8 cellular contexts compared by ENCODE assay signal in the genomic region with DNA sequence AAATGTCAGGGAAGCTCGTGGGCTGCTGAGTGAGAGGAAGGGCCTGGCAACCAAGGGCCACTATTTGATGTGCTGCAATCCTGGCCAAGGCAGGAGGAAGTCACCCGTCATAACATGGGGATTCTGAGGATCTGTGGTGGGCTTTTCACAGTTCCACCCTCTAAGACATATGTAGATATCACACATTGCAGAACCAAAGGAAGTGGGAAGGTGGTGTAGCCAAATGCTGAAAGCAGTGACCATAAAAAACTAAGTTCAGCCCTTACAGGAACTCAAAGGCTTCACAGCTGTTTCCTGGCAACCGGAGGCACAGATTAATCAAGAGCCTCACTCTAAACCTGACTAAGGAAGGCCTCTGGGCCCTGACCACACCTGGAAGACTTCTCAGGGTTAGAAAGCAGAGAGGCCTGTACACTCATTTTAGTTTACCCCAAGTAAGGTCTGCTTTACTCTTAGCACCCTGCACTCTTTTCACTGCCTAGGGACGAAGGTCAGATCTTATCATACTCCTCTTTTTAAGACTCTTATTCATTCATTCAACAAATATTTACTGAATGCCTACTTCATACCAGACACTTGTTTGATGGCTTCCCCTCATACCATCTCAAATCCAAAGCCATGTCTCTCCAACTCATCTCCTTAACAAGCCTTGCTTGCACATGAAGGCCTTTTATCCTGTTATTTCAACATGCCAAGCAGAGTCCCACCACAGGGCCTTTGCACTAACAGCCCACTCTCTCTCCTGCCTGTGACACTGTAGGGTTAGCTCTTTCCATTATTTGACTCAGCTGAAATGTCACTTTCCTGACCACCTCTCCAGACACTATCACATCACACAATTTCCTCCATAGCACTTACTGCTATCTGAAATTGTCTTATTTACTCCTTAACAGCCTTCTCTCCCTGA. TPM values are rescaled to one million over a fixed set of nuclear protein-coding genes. Genes with fewer than 3 reads are reported as not detected.
DNase-seq lines count a peak whose midpoint lies in the region; ATAC-seq and TF ChIP-seq lines count a peak whose summit lies in the region.

No MANE protein-coding gene starts in this region.

- H3K4me1 ChIP-seq in Loucy (ENCODE audit: insufficient read depth, low read length, poor library complexity, severe bottlenecking), result peaks cover 72% of the 10 kb centered on the region
- H3K4me1 ChIP-seq in liver (ENCODE audit: control insufficient read depth in 4 of 4, insufficient read depth in 4 of 4, low read length in 3 of 4), result peaks cover 9 to 49% (median 43%) of the 10 kb centered on the region in 4 donors
- peaks cover 70% of the 10 kb centered on the region for H3K4me1 ChIP-seq in upper lobe of right lung

- intact Hi-C loops in upper lobe of right lung (cut with DNase I), result no loop called here

- peak overlapping the region; percentile 98 for H3K4me2 ChIP-seq in Loucy (ENCODE audit: low read depth, low read length, poor library complexity, severe bottlenecking)

- ATAC-seq in GM18907 (IDR thresholded peaks at IDR 0.05; ENCODE audit: unreplicated experiment) (peak; percentile 46), upper lobe of right lung (peak; percentile 13), GM19023 (IDR thresholded peaks at IDR 0.05; ENCODE audit: unreplicated experiment) (no peak)
- ATAC-seq in activated naive CD8-positive, alpha-beta T cell treated with anti-CD3 and anti-CD28 coated beads, Interleukin-2, amount 50 U/mL, for 24 hours, result peak; percentile 58

- TF ChIP-seq RAD21 in liver (IDR thresholded peaks at IDR 0.05), result no peak

- H3K27ac Mint-ChIP-seq in activated naive CD8-positive, alpha-beta T cell treated with anti-CD3 and anti-CD28 coated beads, Interleukin-2, amount 50 U/mL, for 24 hours, result peak overlapping the region; percentile 94

- H2AFZ ChIP-seq in Loucy (ENCODE audit: low read length), result no peak overlapping the region

- no peak for DNase-seq in AG04449 (ENCODE audit: low read depth, low spot score)
- peak; percentile 53 for DNase-seq in activated naive CD8-positive, alpha-beta T cell treated with anti-CD3 and anti-CD28 coated beads, Interleukin-2, amount 50 U/mL, for 24 hours
- no peak for DNase-seq in upper lobe of right lung
- no peak for DNase-seq in NCI-H345 (lab: John Stamatoyannopoulos, UW)

- WGBS in liver, result 53% methylated on average over 4 of the region's 4 CpGs

- H3K9me3 Mint-ChIP-seq in activated naive CD8-positive, alpha-beta T cell treated with anti-CD3 and anti-CD28 coated beads, Interleukin-2, amount 50 U/mL, for 24 hours, result no peaks in the 10 kb centered on the region

- no peaks in the 10 kb centered on the region for H3K36me3 ChIP-seq in Loucy (ENCODE audit: insufficient read depth, low read length)
- no peaks in the 10 kb centered on the region for H3K36me3 ChIP-seq in liver (ENCODE audit: control insufficient read depth in 4 of 4, insufficient read depth in 3 of 4, low read depth in 1 of 4, low read length in 3 of 4)
- H3K36me3 ChIP-seq in upper lobe of right lung, result no peaks in the 10 kb centered on the region

- H3K4me1 Mint-ChIP-seq in activated naive CD8-positive, alpha-beta T cell treated with anti-CD3 and anti-CD28 coated beads, Interleukin-2, amount 50 U/mL, for 24 hours, result peaks cover 85% of the 10 kb centered on the region

- H3K27ac ChIP-seq in liver (ENCODE audit: low read depth in 1 of 2, low read length in 2 of 2) (peak overlapping the region; percentile 23 to 26), upper lobe of right lung (peak overlapping the region; percentile 93)

- POLR2A ChIA-PET in AG04449 (lab: Yijun Ruan, JAX), result interaction anchor here (0.9 kb wide), 2 partner anchors 10 to 56 kb away, joined by 3 read pairs; no protein-coding TSS in a partner anchor

- peaks cover 85% of the 10 kb centered on the region for H3K79me2 ChIP-seq in Loucy (ENCODE audit: insufficient read depth, low read length)

- TF ChIP-seq CTCF in AG04449 (IDR thresholded peaks at IDR 0.05; ENCODE audit: insufficient read depth, low read length, missing control alignments), result no peak
- TF ChIP-seq CTCF in Loucy (conservative IDR thresholded peaks at IDR 0.05; ENCODE audit: low read length), result no peak
- no peak for TF ChIP-seq CTCF in liver (IDR thresholded peaks at IDR 0.05; ENCODE audit: low read depth, low read length, missing input control)
- TF ChIP-seq CTCF in upper lobe of right lung (IDR thresholded peaks at IDR 0.05), result no peak

- H3K9me2 ChIP-seq in Loucy (replicated peaks; ENCODE audit: low read depth, low read length), result no peaks in the 10 kb centered on the region

- H3K27me3 ChIP-seq in Loucy (ENCODE audit: insufficient read depth, low read length, poor library complexity, severe bottlenecking) (no peaks in the 10 kb centered on the region), liver (ENCODE audit: control insufficient read depth in 4 of 4, insufficient read depth in 4 of 4, low read length in 3 of 4) (no peaks in the 10 kb centered on the region), upper lobe of right lung (no peaks in the 10 kb centered on the region)

- peaks cover 13% of the 10 kb centered on the region for H3F3A ChIP-seq in Loucy (ENCODE audit: low read depth)

- peaks cover 44% of the 10 kb centered on the region for H3K36me3 Mint-ChIP-seq in activated naive CD8-positive, alpha-beta T cell treated with anti-CD3 and anti-CD28 coated beads, Interleukin-2, amount 50 U/mL, for 24 hours (ENCODE audit: low read depth)

- CTCF ChIA-PET in AG04449 (lab: Yijun Ruan, JAX), result interaction anchor here (1.1 to 5.7 kb wide), 7 partner anchors 9 to 131 kb away, joined by 3 to 29 read pairs (median 6); no protein-coding TSS in a partner anchor

- H3K27me3 Mint-ChIP-seq in activated naive CD8-positive, alpha-beta T cell treated with anti-CD3 and anti-CD28 coated beads, Interleukin-2, amount 50 U/mL, for 24 hours, result no peaks in the 10 kb centered on the region

- H3K9ac ChIP-seq in Loucy (ENCODE audit: low read depth, low read length, poor library complexity, severe bottlenecking) (peak overlapping the region; percentile 79), liver (ENCODE audit: low read depth in 1 of 2, low read length in 2 of 2) (no peak overlapping the region)

- H3K4me3 ChIP-seq in AG04449 (ENCODE audit: low read depth, low read length) (peak overlapping the region; percentile 89), Loucy (ENCODE audit: low read length, poor library complexity, severe bottlenecking) (peak overlapping the region; percentile 95), liver (ENCODE audit: low read depth in 1 of 3, low read length in 3 of 3) (no peak overlapping the region), upper lobe of right lung (peak overlapping the region; percentile 86)

- H3K4me3 Mint-ChIP-seq in activated naive CD8-positive, alpha-beta T cell treated with anti-CD3 and anti-CD28 coated beads, Interleukin-2, amount 50 U/mL, for 24 hours, result peak overlapping the region; percentile 100

- H3K9me3 ChIP-seq in Loucy (ENCODE audit: insufficient read depth, low read depth, low read length), result no peaks in the 10 kb centered on the region
- H3K9me3 ChIP-seq in liver (ENCODE audit: control insufficient read depth in 4 of 4, low read length in 3 of 4), result no peaks in the 10 kb centered on the region
- no peaks in the 10 kb centered on the region for H3K9me3 ChIP-seq in upper lobe of right lung

- peaks cover 68% of the 10 kb centered on the region for H4K20me1 ChIP-seq in Loucy (ENCODE audit: insufficient read depth, low read length, poor library complexity, severe bottlenecking)

TF ChIP-seq in liver, 16 proteins besides CTCF, POLR2A, EP300 and RAD21 (continues in another document):
- TF ChIP-seq NR2F2 (IDR thresholded peaks at IDR 0.05), result no peak
- TF ChIP-seq, protein P1, sequence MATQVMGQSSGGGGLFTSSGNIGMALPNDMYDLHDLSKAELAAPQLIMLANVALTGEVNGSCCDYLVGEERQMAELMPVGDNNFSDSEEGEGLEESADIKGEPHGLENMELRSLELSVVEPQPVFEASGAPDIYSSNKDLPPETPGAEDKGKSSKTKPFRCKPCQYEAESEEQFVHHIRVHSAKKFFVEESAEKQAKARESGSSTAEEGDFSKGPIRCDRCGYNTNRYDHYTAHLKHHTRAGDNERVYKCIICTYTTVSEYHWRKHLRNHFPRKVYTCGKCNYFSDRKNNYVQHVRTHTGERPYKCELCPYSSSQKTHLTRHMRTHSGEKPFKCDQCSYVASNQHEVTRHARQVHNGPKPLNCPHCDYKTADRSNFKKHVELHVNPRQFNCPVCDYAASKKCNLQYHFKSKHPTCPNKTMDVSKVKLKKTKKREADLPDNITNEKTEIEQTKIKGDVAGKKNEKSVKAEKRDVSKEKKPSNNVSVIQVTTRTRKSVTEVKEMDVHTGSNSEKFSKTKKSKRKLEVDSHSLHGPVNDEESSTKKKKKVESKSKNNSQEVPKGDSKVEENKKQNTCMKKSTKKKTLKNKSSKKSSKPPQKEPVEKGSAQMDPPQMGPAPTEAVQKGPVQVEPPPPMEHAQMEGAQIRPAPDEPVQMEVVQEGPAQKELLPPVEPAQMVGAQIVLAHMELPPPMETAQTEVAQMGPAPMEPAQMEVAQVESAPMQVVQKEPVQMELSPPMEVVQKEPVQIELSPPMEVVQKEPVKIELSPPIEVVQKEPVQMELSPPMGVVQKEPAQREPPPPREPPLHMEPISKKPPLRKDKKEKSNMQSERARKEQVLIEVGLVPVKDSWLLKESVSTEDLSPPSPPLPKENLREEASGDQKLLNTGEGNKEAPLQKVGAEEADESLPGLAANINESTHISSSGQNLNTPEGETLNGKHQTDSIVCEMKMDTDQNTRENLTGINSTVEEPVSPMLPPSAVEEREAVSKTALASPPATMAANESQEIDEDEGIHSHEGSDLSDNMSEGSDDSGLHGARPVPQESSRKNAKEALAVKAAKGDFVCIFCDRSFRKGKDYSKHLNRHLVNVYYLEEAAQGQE (IDR thresholded peaks at IDR 0.05), result no peak
- no peak for TF ChIP-seq HNF4A (conservative IDR thresholded peaks at IDR 0.05)
- TF ChIP-seq, protein P2, sequence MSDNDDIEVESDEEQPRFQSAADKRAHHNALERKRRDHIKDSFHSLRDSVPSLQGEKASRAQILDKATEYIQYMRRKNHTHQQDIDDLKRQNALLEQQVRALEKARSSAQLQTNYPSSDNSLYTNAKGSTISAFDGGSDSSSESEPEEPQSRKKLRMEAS (IDR thresholded peaks at IDR 0.05), result no peak
- no peak for TF ChIP-seq GABPA (IDR thresholded peaks at IDR 0.05 in 1 of 2, conservative IDR thresholded peaks at IDR 0.05 in 1 of 2)
- TF ChIP-seq, protein P3, sequence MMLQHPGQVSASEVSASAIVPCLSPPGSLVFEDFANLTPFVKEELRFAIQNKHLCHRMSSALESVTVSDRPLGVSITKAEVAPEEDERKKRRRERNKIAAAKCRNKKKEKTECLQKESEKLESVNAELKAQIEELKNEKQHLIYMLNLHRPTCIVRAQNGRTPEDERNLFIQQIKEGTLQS (IDR thresholded peaks at IDR 0.05), result no peak
- TF ChIP-seq EGR1 (IDR thresholded peaks at IDR 0.05; ENCODE audit: low read depth in 2 of 2), result no peak
- no peak for TF ChIP-seq FOXA1 (IDR thresholded peaks at IDR 0.05)
- no peak for TF ChIP-seq RXRA (IDR thresholded peaks at IDR 0.05)
- TF ChIP-seq TAF1 (conservative IDR thresholded peaks at IDR 0.05), result no peak
- TF ChIP-seq YY1 (IDR thresholded peaks at IDR 0.05), result no peak
- no peak for TF ChIP-seq SP1 (IDR thresholded peaks at IDR 0.05)

RNA-seq across cellular contexts. Expression of a gene that starts 2.6 kb away (rescaled TPM):
- total RNA-seq in liver (10 to 100 TPM; 27.9 to 29.7 TPM), upper lobe of right lung (83.2 TPM)
- 10 to 100 TPM; 38.8 to 53.0 TPM for polyA plus RNA-seq in liver

RNA-seq across cellular contexts. Expression of a gene that starts 43.1 kb away (rescaled TPM):
- total RNA-seq in liver (1 to 10 TPM; 4.8 to 6.5 TPM), upper lobe of right lung (31.3 TPM)
- polyA plus RNA-seq in liver, result 10 to 100 TPM; 10.7 to 19.3 TPM

Comparison
In these comparisons a context has a peak if more than half of its experiments do, and no peak if none do; other contexts are left out.
1. H3K4me3 ChIP-seq: peak in AG04449 (single experiment), Loucy (single experiment) and upper lobe of right lung (single experiment); none in liver (0 of 3).